ENCODE assay signal across 20 cellular contexts in the genomic region with DNA sequence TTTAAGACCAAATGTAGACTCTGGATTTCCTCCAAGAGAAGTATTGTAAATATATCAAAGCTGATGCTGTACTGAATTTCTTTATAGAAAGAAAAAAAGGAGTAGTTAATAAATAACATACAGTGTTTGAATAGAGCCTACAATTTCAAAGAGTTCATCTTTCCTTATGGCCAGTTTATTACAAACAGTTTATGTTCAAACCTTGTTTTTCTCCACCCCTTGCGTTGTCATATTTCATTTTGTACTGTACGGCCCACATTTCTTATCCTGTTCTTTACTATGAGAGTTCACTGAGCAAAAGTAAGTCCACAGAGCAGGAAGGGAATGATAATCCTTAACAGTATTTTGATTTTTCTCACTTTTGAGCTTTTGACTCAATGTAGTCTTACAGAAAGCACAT. TPM values are rescaled to one million over a fixed set of nuclear protein-coding genes. Genes with fewer than 3 reads are reported as not detected.
DNase-seq lines count a peak whose midpoint lies in the region; TF ChIP-seq lines count a peak whose summit lies in the region.
"Had no signal": no experiment of that assay in that cellular context is flagged by ENCODE, and none has a peak within 500 bp of the region (broad histone marks: within the 10 kb centered on the region; RNA-seq: fewer than 3 reads in every experiment).

No MANE protein-coding gene starts in this region.

- no peaks in the 10 kb centered on the region for H3K27me3 Mint-ChIP-seq in mesothelial cell of epicardium (ENCODE audit: low read depth)

- H3K9me3 Mint-ChIP-seq in mesothelial cell of epicardium = no peaks in the 10 kb centered on the region

- TF ChIP-seq POLR2A in esophagus squamous epithelium (IDR thresholded peaks at IDR 0.05) = no peak

- peaks cover 20% of the 10 kb centered on the region for H3K79me2 ChIP-seq in smooth muscle cell (ENCODE audit: low read depth)

- H3K9ac ChIP-seq in smooth muscle cell (ENCODE audit: low read depth) = no peak overlapping the region
- H3K9ac ChIP-seq: GM23248 had no signal

- H3K4me1 ChIP-seq in HEK293 (ENCODE audit: control insufficient read depth, insufficient read depth, low read length) (peaks cover 40% of the 10 kb centered on the region), ascending aorta (peaks cover 5 to 18% of the 10 kb centered on the region in 2 donors), smooth muscle cell (ENCODE audit: low read depth) (peaks cover 10% of the 10 kb centered on the region), esophagus squamous epithelium (no peaks in the 10 kb centered on the region)

- intact Hi-C loops in ascending aorta (cut with DNase I) (no loop called here), esophagus squamous epithelium (cut with DNase I) (no loop called here)

- H3K36me3 Mint-ChIP-seq in mesothelial cell of epicardium = no peaks in the 10 kb centered on the region
- H3K36me3 Mint-ChIP-seq: CD14-positive monocyte had no signal

- TF ChIP-seq CTCF in HEK293 (tag by site-specific recombination; IDR thresholded peaks at IDR 0.05) (no peak), ascending aorta (IDR thresholded peaks at IDR 0.05) (no peak), mesothelial cell of epicardium (IDR thresholded peaks at IDR 0.05; ENCODE audit: unreplicated experiment) (no peak), smooth muscle cell (IDR thresholded peaks at IDR 0.05; ENCODE audit: borderline replicate concordance, insufficient read depth, poor library complexity, severe bottlenecking) (no peak), esophagus squamous epithelium (IDR thresholded peaks at IDR 0.05) (no peak)

- H2AFZ ChIP-seq in smooth muscle cell (ENCODE audit: low read depth) = no peak overlapping the region
- H2AFZ ChIP-seq: GM23248 had no signal

- H3K36me3 ChIP-seq in HEK293 (ENCODE audit: control insufficient read depth in 2 of 2, insufficient read depth in 1 of 2, low read length in 2 of 2) (no peaks in the 10 kb centered on the region), ascending aorta (no peaks in the 10 kb centered on the region), smooth muscle cell (ENCODE audit: low read depth) (no peaks in the 10 kb centered on the region), esophagus squamous epithelium (no peaks in the 10 kb centered on the region)
- H3K36me3 ChIP-seq: MG63, Peyer's patch, SJSA1 had no signal

- DNase-seq in ascending aorta (ENCODE audit: low spot score in 2 of 2) (no peak), mesothelial cell of epicardium (ENCODE audit: low spot score in 2 of 2, unreplicated experiment in 2 of 2) (no peak), smooth muscle cell (lab: John Stamatoyannopoulos, UW; ENCODE audit: unreplicated experiment) (no peak), glomerular visceral epithelial cell (ENCODE audit: extremely low spot score) (no peak), esophagus squamous epithelium (lab: John Stamatoyannopoulos, UW) (no peak), COLO668 (lab: John Stamatoyannopoulos, UW; ENCODE audit: unreplicated experiment) (no peak)
- DNase-seq: DMS153, EL, GM23248, HCEC 1CT, Kasumi-1, MG63, NCI-H1048, NCI-H1436, NCI-H2029 treated with DMSO at 0.1 percent for 48 hours, Peyer's patch had no signal

- no peaks in the 10 kb centered on the region for H3F3A ChIP-seq in smooth muscle cell (ENCODE audit: low read depth)

- no peak overlapping the region for H3K4me3 ChIP-seq in HEK293 (ENCODE audit: low read depth, low read length)
- no peak overlapping the region for H3K4me3 ChIP-seq in ascending aorta
- no peak overlapping the region for H3K4me3 ChIP-seq in smooth muscle cell
- no peak overlapping the region for H3K4me3 ChIP-seq in esophagus squamous epithelium
- H3K4me3 ChIP-seq: GM12878, GM23248, MG63, Peyer's patch, SJSA1 had no signal

- WGBS in smooth muscle cell (ENCODE audit: low lambda C conversion rate) = 72% methylated on average over 2 of the region's 2 CpGs
- 87% methylated on average over 2 of the region's 2 CpGs for WGBS in esophagus squamous epithelium, 2 donors

- no peak overlapping the region for H3K27ac ChIP-seq in HEK293 (ENCODE audit: extremely low read depth, low read depth, low read length)
- H3K27ac ChIP-seq in ascending aorta = peak overlapping the region; percentile 3 to 22
- H3K27ac ChIP-seq in smooth muscle cell (ENCODE audit: low read depth) = peak overlapping the region; percentile 46
- H3K27ac ChIP-seq in esophagus squamous epithelium = no peak overlapping the region
- H3K27ac ChIP-seq: GM23248 had no signal

- H3K4me2 ChIP-seq in smooth muscle cell = no peak overlapping the region

- H3K9me3 ChIP-seq in HEK293 (ENCODE audit: control insufficient read depth, insufficient read depth, low read depth, low read length) (no peaks in the 10 kb centered on the region), ascending aorta (no peaks in the 10 kb centered on the region), smooth muscle cell (replicated peaks; ENCODE audit: low read depth) (no peaks in the 10 kb centered on the region), esophagus squamous epithelium (no peaks in the 10 kb centered on the region)
- H3K9me3 ChIP-seq: MG63, Peyer's patch, SJSA1 had no signal

- H4K20me1 ChIP-seq in smooth muscle cell (ENCODE audit: low read depth) = peaks cover 14% of the 10 kb centered on the region

- no peak overlapping the region for H3K4me3 Mint-ChIP-seq in mesothelial cell of epicardium
- H3K4me3 Mint-ChIP-seq: CD14-positive monocyte had no signal

- H3K27ac Mint-ChIP-seq in mesothelial cell of epicardium = peak overlapping the region; percentile 67
- H3K27ac Mint-ChIP-seq: CD14-positive monocyte had no signal

- H3K4me1 Mint-ChIP-seq in mesothelial cell of epicardium = peaks cover 39% of the 10 kb centered on the region
- H3K4me1 Mint-ChIP-seq: CD14-positive monocyte had no signal

- CTCF ChIA-PET in HEK293 (lab: Yijun Ruan, JAX) = no interaction called here

- POLR2A ChIA-PET in HEK293 (lab: Yijun Ruan, JAX) = interaction anchor here (0.9 kb wide), 1 partner anchor 15 kb away, joined by 3 read pairs; no protein-coding TSS in a partner anchor

- H3K27me3 ChIP-seq in ascending aorta = no peaks in the 10 kb centered on the region
- no peaks in the 10 kb centered on the region for H3K27me3 ChIP-seq in smooth muscle cell (ENCODE audit: low read depth)
- H3K27me3 ChIP-seq in esophagus squamous epithelium = no peaks in the 10 kb centered on the region
- H3K27me3 ChIP-seq: MG63, Peyer's patch, SJSA1 had no signal

TF ChIP-seq in HEK293, 187 proteins besides CTCF, POLR2A, EP300 and RAD21:
- TF ChIP-seq ZNF16 (tag by site-specific recombination; IDR thresholded peaks at IDR 0.05; ENCODE audit: low read depth) = no peak
- TF ChIP-seq, protein P1, sequence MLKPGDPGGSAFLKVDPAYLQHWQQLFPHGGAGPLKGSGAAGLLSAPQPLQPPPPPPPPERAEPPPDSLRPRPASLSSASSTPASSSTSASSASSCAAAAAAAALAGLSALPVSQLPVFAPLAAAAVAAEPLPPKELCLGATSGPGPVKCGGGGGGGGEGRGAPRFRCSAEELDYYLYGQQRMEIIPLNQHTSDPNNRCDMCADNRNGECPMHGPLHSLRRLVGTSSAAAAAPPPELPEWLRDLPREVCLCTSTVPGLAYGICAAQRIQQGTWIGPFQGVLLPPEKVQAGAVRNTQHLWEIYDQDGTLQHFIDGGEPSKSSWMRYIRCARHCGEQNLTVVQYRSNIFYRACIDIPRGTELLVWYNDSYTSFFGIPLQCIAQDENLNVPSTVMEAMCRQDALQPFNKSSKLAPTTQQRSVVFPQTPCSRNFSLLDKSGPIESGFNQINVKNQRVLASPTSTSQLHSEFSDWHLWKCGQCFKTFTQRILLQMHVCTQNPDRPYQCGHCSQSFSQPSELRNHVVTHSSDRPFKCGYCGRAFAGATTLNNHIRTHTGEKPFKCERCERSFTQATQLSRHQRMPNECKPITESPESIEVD (tag by site-specific recombination; IDR thresholded peaks at IDR 0.05) = peak; percentile 48; the same call in 1 of the 2 replicates

RNA-seq across cellular contexts. Expression of a gene that starts 16.9 kb away (rescaled TPM):
- total RNA-seq in ascending aorta (3.7 TPM), mesothelial cell of epicardium (14.4 to 19.9 TPM (median 18.1 TPM) in 3 replicates), smooth muscle cell (24.9 and 36.9 TPM in 2 replicates), esophagus squamous epithelium (10 to 100 TPM in 1 of 4 donors, 1 to 10 TPM in 3; 2.3 to 10.3 (median 5.6) TPM)
- 11.3 and 13.1 TPM in 2 replicates for polyA plus RNA-seq in smooth muscle cell

Comparison
In these comparisons a context has a peak if more than half of its experiments do, and no peak if none do; other contexts are left out.
1. H3K27ac ChIP-seq: peak in ascending aorta (2 of 2) and smooth muscle cell (single experiment); none in HEK293 (single experiment) and esophagus squamous epithelium (0 of 4).